8 cellular contexts compared by ENCODE assay signal in genomic region chr6:2765896-2766766, GRCh38. TPM values are rescaled to one million over a fixed set of nuclear protein-coding genes. Genes with fewer than 3 reads are reported as not detected.
DNase-seq lines count a peak whose midpoint lies in the region; ATAC-seq and TF ChIP-seq lines count a peak whose summit lies in the region.

No MANE protein-coding gene starts in this region.

- TF ChIP-seq CTCF in foreskin keratinocyte (conservative IDR thresholded peaks at IDR 0.05) (no peak), osteocyte (IDR thresholded peaks at IDR 0.05) (no peak)

- no peaks in the 10 kb centered on the region for H3K9me3 Mint-ChIP-seq in activated T-helper 17 cell treated with anti-CD3 and anti-CD28 coated beads, Interleukin-2, amount 50 U/mL, for 72 hours
- H3K9me3 Mint-ChIP-seq in osteocyte (ENCODE audit: unreplicated experiment) = no peaks in the 10 kb centered on the region

- POLR2A ChIA-PET in HEK293T (lab: Yijun Ruan, JAX) = interaction anchor here (0.5 to 1.8 kb wide), 10 partner anchors 10 to 302 kb away, joined by 3 to 5 read pairs (median 3); partner anchors contain the start of genes RIPK1 and SERPINB1

- H3K27me3 Mint-ChIP-seq in activated T-helper 17 cell treated with anti-CD3 and anti-CD28 coated beads, Interleukin-2, amount 50 U/mL, for 72 hours = no peaks in the 10 kb centered on the region
- H3K27me3 Mint-ChIP-seq in osteocyte (ENCODE audit: unreplicated experiment) = no peaks in the 10 kb centered on the region

- CTCF ChIA-PET in HEK293T (lab: Yijun Ruan, JAX) = interaction anchor here (1.0 to 1.4 kb wide), 4 partner anchors 20 to 81 kb away, joined by 3 to 5 read pairs (median 4); no protein-coding TSS in a partner anchor

- H3K36me3 Mint-ChIP-seq in activated T-helper 17 cell treated with anti-CD3 and anti-CD28 coated beads, Interleukin-2, amount 50 U/mL, for 72 hours (ENCODE audit: low read depth) = peaks cover 49% of the 10 kb centered on the region
- H3K36me3 Mint-ChIP-seq in osteocyte (ENCODE audit: unreplicated experiment) = peaks cover 6% of the 10 kb centered on the region

- peak; percentile 50 for DNase-seq in NK-92 treated with Interleukin-12 subunit alpha and Interleukin-12 subunit beta, amount 100 ng/mL, for 24 hours (lab: John Stamatoyannopoulos, UW)
- DNase-seq in NK-92 (lab: John Stamatoyannopoulos, UW; ENCODE audit: unreplicated experiment) = no peak
- no peak for DNase-seq in HEK293T (ENCODE audit: extremely low spot score)
- DNase-seq in NCI-H1105 (lab: John Stamatoyannopoulos, UW) = peak; percentile 35
- DNase-seq in foreskin keratinocyte = peak in 1 of 2 donors; percentile 30
- no peak for DNase-seq in osteocyte (ENCODE audit: extremely low spot score, unreplicated experiment)
- no peak for DNase-seq in medulla oblongata (ENCODE audit: extremely low spot score)

- H3K4me3 Mint-ChIP-seq in activated T-helper 17 cell treated with anti-CD3 and anti-CD28 coated beads, Interleukin-2, amount 50 U/mL, for 72 hours = peak overlapping the region; percentile 85
- H3K4me3 Mint-ChIP-seq in osteocyte (ENCODE audit: unreplicated experiment) = peak overlapping the region; percentile 84

- H3K4me1 ChIP-seq in foreskin keratinocyte = peaks cover 23% of the 10 kb centered on the region

- H3K27ac Mint-ChIP-seq in activated T-helper 17 cell treated with anti-CD3 and anti-CD28 coated beads, Interleukin-2, amount 50 U/mL, for 72 hours = peak overlapping the region; percentile 28
- H3K27ac Mint-ChIP-seq in osteocyte (ENCODE audit: unreplicated experiment) = peak overlapping the region; percentile 88

- ATAC-seq in activated T-helper 17 cell treated with anti-CD3 and anti-CD28 coated beads, Interleukin-2, amount 50 U/mL, for 72 hours (replicated peaks) = peak; percentile 13
- peak; percentile 10 for ATAC-seq in foreskin keratinocyte

- peaks cover 25% of the 10 kb centered on the region for H3K4me1 Mint-ChIP-seq in activated T-helper 17 cell treated with anti-CD3 and anti-CD28 coated beads, Interleukin-2, amount 50 U/mL, for 72 hours
- H3K4me1 Mint-ChIP-seq in osteocyte (ENCODE audit: unreplicated experiment) = peaks cover 50% of the 10 kb centered on the region

- H3K27me3 ChIP-seq in foreskin keratinocyte = no peaks in the 10 kb centered on the region

- peak overlapping the region; percentile 87 for H3K27ac ChIP-seq in foreskin keratinocyte

TF ChIP-seq in HEK293T, 16 proteins besides CTCF, POLR2A, EP300 and RAD21:
- TF ChIP-seq L3MBTL2 (conservative IDR thresholded peaks at IDR 0.05) = peak; percentile 11; the same call in 1 of the 2 replicates
- TF ChIP-seq CTBP1 (IDR thresholded peaks at IDR 0.05; ENCODE audit: borderline replicate concordance) = no peak
- TF ChIP-seq TARDBP (IDR thresholded peaks at IDR 0.05) = no peak

RNA-seq across cellular contexts. Expression of gene WRNIP1, which starts 0.9 kb away (rescaled TPM):
- 10 to 100 TPM; 30.4 to 48.5 TPM for total RNA-seq in activated T-helper 17 cell treated with anti-CD3 and anti-CD28 coated beads, Interleukin-2, amount 50 U/mL, for 72 hours
- total RNA-seq in foreskin keratinocyte (56.7 and 63.0 TPM in 2 replicates), osteocyte (35.9 and 40.6 TPM in 2 replicates)
- 48.0 and 54.4 TPM in 2 replicates for polyA plus RNA-seq in foreskin keratinocyte

RNA-seq across cellular contexts. Expression of gene MYLK4, which starts 15.4 kb away (rescaled TPM):
- total RNA-seq in activated T-helper 17 cell treated with anti-CD3 and anti-CD28 coated beads, Interleukin-2, amount 50 U/mL, for 72 hours = under 1 TPM; 0.21 to 0.28 TPM
- 0.24 and 0.28 TPM in 2 replicates for total RNA-seq in foreskin keratinocyte
- 0.08 and 0.09 TPM in 2 replicates for polyA plus RNA-seq in foreskin keratinocyte
- 0.78 and 1.0 TPM in 2 replicates for total RNA-seq in osteocyte

Comparison
In these comparisons a context has a peak if more than half of its experiments do, and no peak if none do; other contexts are left out.
1. DNase-seq: peak in NK-92 treated with Interleukin-12 subunit alpha and Interleukin-12 subunit beta, amount 100 ng/mL, for 24 hours (single experiment) and NCI-H1105 (single experiment); none in NK-92 (single experiment), HEK293T (single experiment), osteocyte (single experiment) and medulla oblongata (single experiment).